In the genomic region with DNA sequence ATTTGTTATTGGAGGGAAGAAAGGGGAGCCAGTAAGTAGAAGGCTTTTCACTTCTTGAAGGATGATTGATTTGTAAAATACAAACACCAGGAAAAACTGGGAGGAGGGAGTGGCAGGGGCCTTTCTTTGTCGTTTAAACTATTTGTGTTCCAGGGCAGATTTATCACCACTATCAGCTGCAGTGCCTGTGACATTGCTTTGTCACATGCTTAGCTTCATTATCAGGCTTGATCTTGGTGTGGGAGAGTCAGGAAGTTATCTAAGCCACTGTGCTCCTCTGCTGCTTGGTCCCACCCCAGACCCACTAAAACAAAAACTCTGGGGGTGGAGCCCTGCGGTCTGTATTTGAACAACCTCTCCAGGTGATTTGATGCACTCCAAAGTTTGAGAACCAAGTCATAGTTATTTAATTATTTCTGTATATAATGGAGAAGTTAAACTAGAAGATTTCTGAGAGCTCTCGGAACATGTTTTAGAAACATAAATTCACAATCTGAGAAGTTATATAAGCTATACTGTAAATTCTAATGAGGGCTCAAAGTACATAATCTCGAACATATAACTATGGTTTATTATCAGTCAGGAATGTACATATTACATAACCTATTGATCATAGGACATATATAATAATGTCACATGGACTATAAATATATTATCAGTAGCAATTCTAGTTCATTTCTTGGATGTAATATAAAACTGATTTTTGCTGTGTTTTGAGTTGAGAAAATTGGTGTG, we compare ENCODE assay signal across 7 cellular contexts.
A peak's percentile ranks its signal among the peaks of the same experiment; 100 is the strongest.
DNase-seq lines count a peak whose midpoint lies in the region; TF ChIP-seq lines count a peak whose summit lies in the region.

No MANE protein-coding gene starts in this region.

- H3K27me3 Mint-ChIP-seq in activated CD4-positive, alpha-beta memory T cell treated with anti-CD3 and anti-CD28 coated beads for 36 hours = no peaks in the 10 kb centered on the region

- intact Hi-C loops in activated CD4-positive, alpha-beta memory T cell treated with anti-CD3 and anti-CD28 coated beads for 36 hours (cut with micrococcal nuclease) = loop anchor here (1.0 to 10.0 kb wide), 6 partner anchors 12 to 852 kb away; a partner anchor contains a TSS
- intact Hi-C loops in testis (cut with DNase I; ENCODE audit: low total_unique reads) = no loop called here

- DNase-seq in HuH-7 (ENCODE audit: low spot score) = peak; percentile 8
- peak; percentile 89 for DNase-seq in activated CD4-positive, alpha-beta memory T cell treated with anti-CD3 and anti-CD28 coated beads for 36 hours
- DNase-seq in islet precursor cell = peak; percentile 78
- DNase-seq in stimulated activated CD8-positive, alpha-beta memory T cell treated with anti-CD3 and anti-CD28 coated beads, Interleukin-7, amount 100 ng/mL, for 4 hours (ENCODE audit: low read depth in 2 of 2) = peak; percentile 59 to 67
- no peak for DNase-seq in cortex of kidney (lab: John Stamatoyannopoulos, UW)
- no peak for DNase-seq in COR-L47 (lab: John Stamatoyannopoulos, UW)
- DNase-seq in testis = no peak

- TF ChIP-seq CTCF in testis (IDR thresholded peaks at IDR 0.05) = no peak

- peaks cover 80% of the 10 kb centered on the region for H3K4me1 Mint-ChIP-seq in activated CD4-positive, alpha-beta memory T cell treated with anti-CD3 and anti-CD28 coated beads for 36 hours (ENCODE audit: low read depth)

- no peak for TF ChIP-seq POLR2A in testis (IDR thresholded peaks at IDR 0.05)

- WGBS in testis, 2 donors = 60 to 65% methylated on average over 4 of the region's 4 CpGs

- CTCF ChIA-PET in activated CD4-positive, alpha-beta memory T cell treated with anti-CD3 and anti-CD28 coated beads for 36 hours (lab: Charles Lee) = interaction anchor here (0.8 to 4.5 kb wide), 6 partner anchors 10 to 87 kb away, joined by 3 to 26 read pairs (median 4); a partner anchor contains a TSS

- H3K27ac Mint-ChIP-seq in activated CD4-positive, alpha-beta memory T cell treated with anti-CD3 and anti-CD28 coated beads for 36 hours = peak overlapping the region; percentile 79

- no peaks in the 10 kb centered on the region for H3K9me3 Mint-ChIP-seq in activated CD4-positive, alpha-beta memory T cell treated with anti-CD3 and anti-CD28 coated beads for 36 hours

- no peaks in the 10 kb centered on the region for H3K27me3 ChIP-seq in testis

- H3K4me3 Mint-ChIP-seq in activated CD4-positive, alpha-beta memory T cell treated with anti-CD3 and anti-CD28 coated beads for 36 hours = peak overlapping the region; percentile 1

- peaks cover 25% of the 10 kb centered on the region for H3K36me3 Mint-ChIP-seq in activated CD4-positive, alpha-beta memory T cell treated with anti-CD3 and anti-CD28 coated beads for 36 hours

- no peaks in the 10 kb centered on the region for H3K9me3 ChIP-seq in testis

- H3K27ac ChIP-seq in testis = no peak overlapping the region

- POLR2A ChIA-PET in activated CD4-positive, alpha-beta memory T cell treated with anti-CD3 and anti-CD28 coated beads for 36 hours (lab: Charles Lee) = interaction anchor here (0.7 to 1.6 kb wide), 5 partner anchors 17 to 89 kb away, joined by 3 to 6 read pairs (median 3); no protein-coding TSS in a partner anchor

- H3K4me1 ChIP-seq in testis = peaks cover 10% of the 10 kb centered on the region

- H3K36me3 ChIP-seq in testis (ENCODE audit: low read depth, missing control alignments) = no peaks in the 10 kb centered on the region

- no peak overlapping the region for H3K4me3 ChIP-seq in testis

Comparison
In these comparisons a context has a peak if more than half of its experiments do, and no peak if none do; other contexts are left out.
1. DNase-seq: peak in HuH-7 (single experiment), activated CD4-positive, alpha-beta memory T cell treated with anti-CD3 and anti-CD28 coated beads for 36 hours (single experiment), islet precursor cell (single experiment) and stimulated activated CD8-positive, alpha-beta memory T cell treated with anti-CD3 and anti-CD28 coated beads, Interleukin-7, amount 100 ng/mL, for 4 hours (2 of 2); none in cortex of kidney (single experiment), COR-L47 (single experiment) and testis (single experiment).